In genomic region chr13:36907266-36907665, GRCh38 we compare ENCODE assay signal across 15 cellular contexts. TPM values are rescaled to one million over a fixed set of nuclear protein-coding genes. Genes with fewer than 3 reads are reported as not detected.
DNase-seq lines count a peak whose midpoint lies in the region; ATAC-seq and TF ChIP-seq lines count a peak whose summit lies in the region.
"Had no signal": no experiment of that assay in that cellular context is flagged by ENCODE, and none has a peak within 500 bp of the region (broad histone marks: within the 10 kb centered on the region; RNA-seq: fewer than 3 reads in every experiment).

No MANE protein-coding gene starts in this region.

- no peaks in the 10 kb centered on the region for H4K20me1 ChIP-seq in OCI-LY7 (ENCODE audit: insufficient read depth, low read length)

- H3K9me3 Mint-ChIP-seq in glutamatergic neuron (ENCODE audit: unreplicated experiment), result peaks cover 13% of the 10 kb centered on the region
- H3K9me3 Mint-ChIP-seq: CD8-positive, alpha-beta T cell; GM23338; HFFc6 had no signal

- no peaks in the 10 kb centered on the region for H3K9me2 ChIP-seq in OCI-LY7 (ENCODE audit: insufficient read depth, low read length)

- WGBS in tibial nerve, 2 donors, result 95 to 98% methylated on average over 4 of the region's 4 CpGs

- no peaks in the 10 kb centered on the region for H3K36me3 Mint-ChIP-seq in glutamatergic neuron (ENCODE audit: unreplicated experiment)
- H3K36me3 Mint-ChIP-seq: CD8-positive, alpha-beta T cell had no signal

- peaks cover 7% of the 10 kb centered on the region; the same call in 1 of the 2 replicates for H3K36me3 ChIP-seq in OCI-LY7 (ENCODE audit: insufficient read depth, low read length)
- peaks cover 0 to 4% (median 0%) of the 10 kb centered on the region in 3 donors for H3K36me3 ChIP-seq in tibial nerve

- peak overlapping the region; percentile 61 for H3K4me3 Mint-ChIP-seq in glutamatergic neuron (ENCODE audit: unreplicated experiment)
- H3K4me3 Mint-ChIP-seq: CD8-positive, alpha-beta T cell; GM23338; HFFc6; IgD-negative memory B cell had no signal

- no TSS peak for BruUV-seq in OCI-LY7 (replicated peaks; lab: Mats Ljungman, UMichigan)

- H3K4me2 ChIP-seq in OCI-LY7 (ENCODE audit: low read length), result peak overlapping the region; percentile 47; the same call in 1 of the 2 replicates
- H3K4me2 ChIP-seq: GM23338 had no signal

- peaks cover 56% of the 10 kb centered on the region for H3K4me1 Mint-ChIP-seq in glutamatergic neuron (ENCODE audit: low read depth, unreplicated experiment)
- H3K4me1 Mint-ChIP-seq: GM23338, IgD-negative memory B cell had no signal

- H3K27ac Mint-ChIP-seq in glutamatergic neuron (ENCODE audit: unreplicated experiment), result peak overlapping the region; percentile 62
- H3K27ac Mint-ChIP-seq: CD8-positive, alpha-beta T cell; GM23338; HFFc6; IgD-negative memory B cell had no signal

- H3K4me1 ChIP-seq in OCI-LY7 (ENCODE audit: insufficient read depth, low read length, poor library complexity, severe bottlenecking) (peaks cover 50% of the 10 kb centered on the region), tibial nerve (no peaks in the 10 kb centered on the region)

- CTCF ChIA-PET in OCI-LY7 (lab: Charles Lee; ENCODE audit: unreplicated experiment), result no interaction called here

- H3K27ac ChIP-seq in C4-2B (peak overlapping the region; percentile 47), OCI-LY7 (ENCODE audit: low read depth, low read length, poor library complexity, severe bottlenecking) (peak overlapping the region; percentile 61), tibial nerve (no peak overlapping the region)
- H3K27ac ChIP-seq: HL-60 had no signal

- TF ChIP-seq CTCF in C4-2B (conservative IDR thresholded peaks at IDR 0.05) (no peak), OCI-LY7 (conservative IDR thresholded peaks at IDR 0.05; ENCODE audit: low read length) (no peak), glutamatergic neuron (IDR thresholded peaks at IDR 0.05; ENCODE audit: partially characterized antibody, unreplicated experiment) (no peak), tibial nerve (IDR thresholded peaks at IDR 0.05) (no peak)

- peaks cover 44% of the 10 kb centered on the region for H3K79me2 ChIP-seq in OCI-LY7 (ENCODE audit: insufficient read depth, low read depth, low read length)

- intact Hi-C loops in OCI-LY7 (cut with micrococcal nuclease; ENCODE audit: unreplicated experiment), result no loop called here

- DNase-seq in OCI-LY7 (ENCODE audit: low spot score) (peak; percentile 70), glutamatergic neuron (no peak), tibial nerve (ENCODE audit: low spot score in 2 of 2) (no peak), cerebellar nuclear complex (lab: John Stamatoyannopoulos, UW) (no peak), epidermal melanocyte (ENCODE audit: insufficient read length, low spot score) (no peak)
- DNase-seq: ACHN; CD8-positive, alpha-beta T cell; HFFc6; KBM-7 had no signal

- H3K27me3 ChIP-seq in tibial nerve, result no peaks in the 10 kb centered on the region

- no peak for TF ChIP-seq EP300 in tibial nerve (IDR thresholded peaks at IDR 0.05)

- H3K27me3 Mint-ChIP-seq in glutamatergic neuron (ENCODE audit: unreplicated experiment), result peaks cover 20% of the 10 kb centered on the region

- ATAC-seq in GM18498 (IDR thresholded peaks at IDR 0.05; ENCODE audit: unreplicated experiment), result no peak
- ATAC-seq: CD8-positive, alpha-beta T cell; GM23338; HCT116 had no signal

- no peak for TF ChIP-seq POLR2A in tibial nerve (IDR thresholded peaks at IDR 0.05)

- H3K9me3 ChIP-seq in OCI-LY7 (ENCODE audit: low read length) (no peaks in the 10 kb centered on the region), tibial nerve (no peaks in the 10 kb centered on the region)

- no peak overlapping the region for H3K4me3 ChIP-seq in OCI-LY7 (ENCODE audit: low read depth, low read length, poor library complexity, severe bottlenecking)
- H3K4me3 ChIP-seq in tibial nerve, result no peak overlapping the region
- H3K4me3 ChIP-seq: GM23338 had no signal

- POLR2A ChIA-PET in OCI-LY7 (lab: Charles Lee), result interaction anchor here (1.1 kb wide), 1 partner anchor 84 kb away, joined by 3 read pairs; no protein-coding TSS in a partner anchor

- no peak overlapping the region; the same call in 1 of the 2 replicates for H2AFZ ChIP-seq in OCI-LY7 (ENCODE audit: low read length)
- H2AFZ ChIP-seq: GM23338 had no signal

RNA-seq across cellular contexts. Expression of gene SMAD9, which starts 12.8 kb away (rescaled TPM):
- 9.7 and 10.8 TPM in 2 replicates for total RNA-seq in OCI-LY7 (2014; rRNA removed; shearing (Covaris generic))
- total RNA-seq in OCI-LY7 (2022) (10.3 and 13.1 TPM in 2 replicates), glutamatergic neuron (ENCODE audit: unreplicated experiment) (43.6 TPM), tibial nerve (10 to 100 TPM; 13.8 to 20.4 (median 15.8) TPM)
- total RNA-seq: CD8-positive, alpha-beta T cell had no signal

Comparison
In these comparisons a context has a peak if more than half of its experiments do, and no peak if none do; other contexts are left out.
1. H3K27ac ChIP-seq: peak in C4-2B (single experiment) and OCI-LY7 (single experiment); none in tibial nerve (0 of 4).